ENCODE assay signal across 21 cellular contexts in the genomic region with DNA sequence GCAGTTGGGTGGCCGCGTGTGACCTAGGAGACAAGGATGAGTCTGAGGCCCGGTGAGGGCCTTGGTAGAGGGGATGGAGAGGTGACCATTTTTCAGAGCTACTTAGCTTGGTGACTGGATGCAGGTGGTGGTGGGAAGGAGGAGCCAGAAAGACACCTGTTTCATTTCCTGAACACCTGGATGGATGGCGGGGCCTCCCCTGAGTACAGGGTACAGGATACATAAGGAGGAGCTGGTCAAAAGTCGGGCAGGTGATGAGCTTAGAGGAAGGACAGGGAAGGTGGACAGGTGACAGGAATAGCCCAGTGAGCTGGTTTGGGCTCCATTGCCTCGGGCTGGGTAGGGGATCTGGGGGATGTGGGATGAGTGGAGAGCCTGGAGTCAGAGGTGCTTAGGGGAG. TPM values are rescaled to one million over a fixed set of nuclear protein-coding genes. Genes with fewer than 3 reads are reported as not detected.
DNase-seq lines count a peak whose midpoint lies in the region; ATAC-seq and TF ChIP-seq lines count a peak whose summit lies in the region.
"Had no signal": no experiment of that assay in that cellular context is flagged by ENCODE, and none has a peak within 500 bp of the region (broad histone marks: within the 10 kb centered on the region; RNA-seq: fewer than 3 reads in every experiment).

No MANE protein-coding gene starts in this region.

- no peaks in the 10 kb centered on the region for H3K27me3 Mint-ChIP-seq in activated naive CD8-positive, alpha-beta T cell treated with anti-CD3 and anti-CD28 coated beads for 36 hours

- no peak overlapping the region for H3K27ac Mint-ChIP-seq in activated naive CD8-positive, alpha-beta T cell treated with anti-CD3 and anti-CD28 coated beads for 36 hours
- H3K27ac Mint-ChIP-seq: CD8-positive, alpha-beta T cell; T-cell had no signal

- DNase-seq in DMS153 treated with DMSO at 0.1 percent for 48 hours (lab: John Stamatoyannopoulos, UW; ENCODE audit: unreplicated experiment) (peak; percentile 42), NCI-H510A (lab: John Stamatoyannopoulos, UW) (peak; percentile 88), psoas muscle (no peak), G401 (ENCODE audit: low spot score) (no peak)
- no peak for DNase-seq in activated naive CD8-positive, alpha-beta T cell treated with anti-CD3 and anti-CD28 coated beads for 36 hours
- DNase-seq: activated CD4-positive, alpha-beta T cell treated with anti-CD3 and anti-CD28 coated beads for 4 hours; activated effector memory CD4-positive, alpha-beta T cell treated with Interleukin-2 at 50 U/mL for 16 hours; CD8-positive, alpha-beta T cell; dermis blood vessel endothelial cell; midbrain; SHP77 treated with DMSO at 0.1 percent for 48 hours; spleen; stimulated activated CD4-positive, alpha-beta T cell treated with anti-CD3 and anti-CD28 coated beads, Interleukin-4, amount 100 ng/mL, for 24 hours; stimulated activated naive CD8-positive, alpha-beta T cell treated with anti-CD3 and anti-CD28 coated beads, Interleukin-15, amount 100 ng/mL, for 72 hours; T-cell; upper lobe of left lung had no signal

- in situ Hi-C loops in G401 (cut with HindIII; ENCODE audit: low sequenced_read_pairs) = no loop called here

- peaks cover 31% of the 10 kb centered on the region for H3K4me1 ChIP-seq in psoas muscle

- H3K36me3 ChIP-seq in psoas muscle (ENCODE audit: insufficient read depth in 1 of 2, low read depth in 1 of 2) = peaks cover 0 to 8% of the 10 kb centered on the region in 2 donors
- H3K36me3 ChIP-seq: left lung, spleen had no signal

- intact Hi-C loops in psoas muscle (cut with DNase I) = loop anchor here in 1 of 2 donors (5.0 kb wide), 1 partner anchor 317 kb away; a partner anchor contains a TSS

- H3K4me3 ChIP-seq in psoas muscle = no peak overlapping the region
- H3K4me3 ChIP-seq: left lung, spleen, upper lobe of left lung had no signal

- WGBS in psoas muscle, 3 donors = 71 to 78% (median 77%) methylated on average over 6 of the region's 6 CpGs

- no peak for TF ChIP-seq CTCF in psoas muscle (IDR thresholded peaks at IDR 0.05)

- H3K9me3 ChIP-seq in psoas muscle = no peaks in the 10 kb centered on the region
- H3K9me3 ChIP-seq: left lung, spleen, upper lobe of left lung had no signal

- no peak for ATAC-seq in psoas muscle
- no peak for ATAC-seq in GM18868 (IDR thresholded peaks at IDR 0.05; ENCODE audit: unreplicated experiment)
- ATAC-seq: CD8-positive, alpha-beta T cell; HCT116; left lung; T-cell had no signal

- no peak overlapping the region for H3K4me3 Mint-ChIP-seq in activated naive CD8-positive, alpha-beta T cell treated with anti-CD3 and anti-CD28 coated beads for 36 hours
- H3K4me3 Mint-ChIP-seq: CD8-positive, alpha-beta T cell; stimulated activated naive CD8-positive, alpha-beta T cell treated with anti-CD3 and anti-CD28 coated beads, Interleukin-15, amount 100 ng/mL, for 72 hours; T-cell had no signal

- H3K27ac ChIP-seq in cingulate gyrus (ENCODE audit: low read depth, low read length) (peak overlapping the region; percentile 47), psoas muscle (peak overlapping the region; percentile 73)
- H3K27ac ChIP-seq: left lung, spleen, upper lobe of left lung had no signal

- H3K36me3 Mint-ChIP-seq in activated naive CD8-positive, alpha-beta T cell treated with anti-CD3 and anti-CD28 coated beads for 36 hours = no peaks in the 10 kb centered on the region

- H3K27me3 ChIP-seq in psoas muscle (ENCODE audit: insufficient read depth in 3 of 3, low read length in 2 of 3) = no peaks in the 10 kb centered on the region
- H3K27me3 ChIP-seq: left lung, upper lobe of left lung had no signal

- no peaks in the 10 kb centered on the region for H3K9me3 Mint-ChIP-seq in activated naive CD8-positive, alpha-beta T cell treated with anti-CD3 and anti-CD28 coated beads for 36 hours
- H3K9me3 Mint-ChIP-seq: CD8-positive, alpha-beta T cell; stimulated activated naive CD8-positive, alpha-beta T cell treated with anti-CD3 and anti-CD28 coated beads, Interleukin-15, amount 100 ng/mL, for 72 hours; T-cell had no signal

- peaks cover 2% of the 10 kb centered on the region for H3K4me1 Mint-ChIP-seq in activated naive CD8-positive, alpha-beta T cell treated with anti-CD3 and anti-CD28 coated beads for 36 hours
- H3K4me1 Mint-ChIP-seq: stimulated activated naive CD8-positive, alpha-beta T cell treated with anti-CD3 and anti-CD28 coated beads, Interleukin-15, amount 100 ng/mL, for 72 hours had no signal

RNA-seq across cellular contexts. Expression of a gene that starts 6.3 kb away (rescaled TPM):
- 10 to 100 TPM in 1 of 4 donors, 1 to 10 TPM in 3; 5.0 to 11.0 (median 7.6) TPM for total RNA-seq in psoas muscle
- polyA plus RNA-seq in psoas muscle = 1 to 10 TPM; 1.6 to 5.7 (median 5.1) TPM
- total RNA-seq in G401 (2014; rRNA removed; shearing (Covaris generic)) = 0.43 TPM in 1 of 2 replicates, not detected in the other
- total RNA-seq in activated naive CD8-positive, alpha-beta T cell treated with anti-CD3 and anti-CD28 coated beads for 36 hours = 1 to 10 TPM; 2.8 to 3.4 TPM
- total RNA-seq: LHCN-M2 had no signal

RNA-seq across cellular contexts. Expression of a gene that starts 59.8 kb away (rescaled TPM):
- total RNA-seq in psoas muscle = 10 to 100 TPM; 13.3 to 25.3 (median 20.9) TPM
- 10 to 100 TPM in 2 of 3 donors, 1 to 10 TPM in 1; 9.4 to 16.3 (median 10.7) TPM for polyA plus RNA-seq in psoas muscle
- total RNA-seq in G401 (2014; rRNA removed; shearing (Covaris generic)) = 14.6 and 20.9 TPM in 2 replicates
- 10 to 100 TPM; 32.0 to 32.5 TPM for total RNA-seq in activated naive CD8-positive, alpha-beta T cell treated with anti-CD3 and anti-CD28 coated beads for 36 hours

Comparison
In these comparisons a context has a peak if more than half of its experiments do, and no peak if none do; other contexts are left out.
1. DNase-seq: peak in DMS153 treated with DMSO at 0.1 percent for 48 hours (single experiment) and NCI-H510A (single experiment); none in psoas muscle (0 of 2), G401 (single experiment) and activated naive CD8-positive, alpha-beta T cell treated with anti-CD3 and anti-CD28 coated beads for 36 hours (single experiment).